8 cellular contexts compared by ENCODE assay signal in the genomic region with DNA sequence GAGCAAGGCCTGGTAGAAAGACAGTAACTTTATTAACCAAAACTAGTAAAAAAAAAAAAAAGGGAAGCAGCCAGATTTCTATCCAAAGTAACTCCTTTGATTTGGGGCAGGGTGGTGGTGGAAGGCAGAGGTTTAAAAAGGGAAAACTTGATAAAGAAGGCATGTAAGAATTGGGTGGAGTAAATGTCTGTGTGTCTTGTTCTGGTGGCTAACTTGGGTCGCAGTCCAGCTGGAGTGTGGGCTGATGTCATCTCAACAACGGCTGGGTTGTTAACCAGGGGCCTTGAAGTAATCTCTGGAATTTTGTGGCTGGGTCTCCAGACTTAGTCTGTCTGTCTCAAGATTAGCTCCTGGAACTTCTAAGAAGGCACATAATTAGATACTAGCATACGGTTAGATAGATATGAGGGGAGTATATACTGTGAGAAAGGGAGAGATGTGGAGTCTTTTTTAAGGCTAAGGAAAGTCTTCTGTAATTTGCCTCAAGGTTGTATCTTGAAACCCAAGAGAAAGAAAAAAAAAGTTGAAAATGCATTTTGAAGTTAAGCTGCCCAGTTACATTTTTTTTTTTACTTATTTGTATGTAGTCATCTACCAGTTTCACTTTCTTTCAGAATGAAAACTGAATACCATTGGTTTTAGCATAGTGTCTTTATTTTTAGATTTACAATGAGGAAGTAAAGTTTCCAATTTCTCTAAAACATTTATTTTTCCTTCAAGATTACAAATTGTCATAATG. TPM values are rescaled to one million over a fixed set of nuclear protein-coding genes. Genes with fewer than 3 reads are reported as not detected.
A peak's percentile ranks its signal among the peaks of the same experiment; 100 is the strongest.
DNase-seq lines count a peak whose midpoint lies in the region; ATAC-seq and TF ChIP-seq lines count a peak whose summit lies in the region.

No MANE protein-coding gene starts in this region.

- peaks cover 46% of the 10 kb centered on the region for H3K4me1 Mint-ChIP-seq in Caco-2 (ENCODE audit: low read depth, unreplicated experiment)
- peaks cover 30% of the 10 kb centered on the region for H3K4me1 Mint-ChIP-seq in stimulated activated memory B cell treated with anti-CD40 and anti-IgM and Interleukin-4, amounts not matched to agents 10 μg/mL and 1 μg/mL and 100 μg/mL, for 72 hours

- peak overlapping the region; percentile 51 for H3K4me3 Mint-ChIP-seq in Caco-2 (ENCODE audit: unreplicated experiment)
- H3K4me3 Mint-ChIP-seq in stimulated activated memory B cell treated with anti-CD40 and anti-IgM and Interleukin-4, amounts not matched to agents 10 μg/mL and 1 μg/mL and 100 μg/mL, for 72 hours, result peak overlapping the region; percentile 81

- DNase-seq in Caco-2 (peak; percentile 33 to 51), astrocyte of the spinal cord (ENCODE audit: low read depth, low spot score) (peak; percentile 76), thyroid gland (no peak), COLO829 (ENCODE audit: low spot score) (no peak)
- no peak for DNase-seq in effector CD8-positive, alpha-beta T cell (lab: John Stamatoyannopoulos, UW)

- ATAC-seq in GM19452 (IDR thresholded peaks at IDR 0.05; ENCODE audit: unreplicated experiment), result peak; percentile 78
- ATAC-seq in HG03439 (IDR thresholded peaks at IDR 0.05; ENCODE audit: unreplicated experiment), result peak; percentile 85
- peak; percentile 71 for ATAC-seq in stimulated activated memory B cell treated with anti-CD40 and anti-IgM and Interleukin-4, amounts not matched to agents 10 μg/mL and 1 μg/mL and 100 μg/mL, for 72 hours

- no TSS peak for BruUV-seq in Caco-2 (replicated peaks; lab: Mats Ljungman, UMichigan)

- no peak for TF ChIP-seq POLR2A in thyroid gland (IDR thresholded peaks at IDR 0.05)

- WGBS in thyroid gland, 2 donors, result 50 to 58% methylated on average over 3 of the region's 3 CpGs

- H3K27me3 ChIP-seq in Caco-2 (replicated peaks; ENCODE audit: control insufficient read depth, insufficient read depth, low read length) (no peaks in the 10 kb centered on the region), thyroid gland (no peaks in the 10 kb centered on the region)

- H3K27ac ChIP-seq in thyroid gland, result no peak overlapping the region

- in situ Hi-C loops in astrocyte of the spinal cord (cut with HindIII; ENCODE audit: low sequenced_read_pairs), result no loop called here

- H3K27ac Mint-ChIP-seq in Caco-2 (ENCODE audit: unreplicated experiment), result peak overlapping the region; percentile 76
- H3K27ac Mint-ChIP-seq in stimulated activated memory B cell treated with anti-CD40 and anti-IgM and Interleukin-4, amounts not matched to agents 10 μg/mL and 1 μg/mL and 100 μg/mL, for 72 hours, result peak overlapping the region; percentile 99

- H3K27me3 Mint-ChIP-seq in Caco-2 (ENCODE audit: insufficient read depth, unreplicated experiment), result no peaks in the 10 kb centered on the region
- no peaks in the 10 kb centered on the region for H3K27me3 Mint-ChIP-seq in stimulated activated memory B cell treated with anti-CD40 and anti-IgM and Interleukin-4, amounts not matched to agents 10 μg/mL and 1 μg/mL and 100 μg/mL, for 72 hours

- no peaks in the 10 kb centered on the region for H3K36me3 ChIP-seq in Caco-2 (ENCODE audit: control insufficient read depth, insufficient read depth, low read length)
- H3K36me3 ChIP-seq in thyroid gland, result no peaks in the 10 kb centered on the region

- H3K9me3 Mint-ChIP-seq in Caco-2 (ENCODE audit: unreplicated experiment), result no peaks in the 10 kb centered on the region
- peaks cover 3% of the 10 kb centered on the region for H3K9me3 Mint-ChIP-seq in stimulated activated memory B cell treated with anti-CD40 and anti-IgM and Interleukin-4, amounts not matched to agents 10 μg/mL and 1 μg/mL and 100 μg/mL, for 72 hours

- no peaks in the 10 kb centered on the region for H3K9me3 ChIP-seq in Caco-2
- no peaks in the 10 kb centered on the region for H3K9me3 ChIP-seq in thyroid gland

- TF ChIP-seq CTCF in Caco-2 (IDR thresholded peaks at IDR 0.05; ENCODE audit: insufficient read depth in 1 of 2, low read depth in 1 of 2, low read length in 1 of 2, severe bottlenecking in 1 of 2, unreplicated experiment in 1 of 2) (no peak), astrocyte of the spinal cord (IDR thresholded peaks at IDR 0.05; ENCODE audit: low read depth, low read length) (no peak), thyroid gland (IDR thresholded peaks at IDR 0.05) (no peak)

- CTCF ChIA-PET in Caco-2 (lab: Charles Lee), result interaction anchor here (0.6 to 1.2 kb wide), 2 partner anchors 22 to 71 kb away, joined by 3 to 5 read pairs; no protein-coding TSS in a partner anchor

- no peak overlapping the region for H3K4me3 ChIP-seq in Caco-2 (ENCODE audit: low read depth, low read length)
- H3K4me3 ChIP-seq in astrocyte of the spinal cord (ENCODE audit: low read depth, low read length), result no peak overlapping the region
- H3K4me3 ChIP-seq in thyroid gland (replicated peaks in 1 of 3), result no peak overlapping the region

- POLR2A ChIA-PET in Caco-2 (lab: Charles Lee), result no interaction called here

- peaks cover 63% of the 10 kb centered on the region for H3K4me1 ChIP-seq in Caco-2
- H3K4me1 ChIP-seq in thyroid gland, result no peaks in the 10 kb centered on the region

- peaks cover 6% of the 10 kb centered on the region for H3K36me3 Mint-ChIP-seq in Caco-2 (ENCODE audit: insufficient read depth, unreplicated experiment)
- H3K36me3 Mint-ChIP-seq in stimulated activated memory B cell treated with anti-CD40 and anti-IgM and Interleukin-4, amounts not matched to agents 10 μg/mL and 1 μg/mL and 100 μg/mL, for 72 hours, result peaks cover 27% of the 10 kb centered on the region

- intact Hi-C loops in Caco-2 (cut with micrococcal nuclease; ENCODE audit: unreplicated experiment), result loop anchor here (1.0 kb wide), 1 partner anchor 461 kb away; no protein-coding TSS in a partner anchor
- intact Hi-C loops in thyroid gland (cut with DNase I), result no loop called here

RNA-seq across cellular contexts. Expression of gene MTHFD2L, which starts 48.3 kb away (rescaled TPM):
- total RNA-seq in Caco-2 (2022) (11.0 and 11.6 TPM in 2 replicates), thyroid gland (10 to 100 TPM; 22.3 to 30.8 (median 27.0) TPM)

Comparison
In these comparisons a context has a peak if more than half of its experiments do, and no peak if none do; other contexts are left out.
1. DNase-seq: peak in Caco-2 (2 of 2) and astrocyte of the spinal cord (single experiment); none in thyroid gland (0 of 2), effector CD8-positive, alpha-beta T cell (single experiment) and COLO829 (single experiment).
2. Peak in every context shown above with its lines, with median percentiles within 50 percentile points of each other: ATAC-seq.